26 cellular contexts compared by ENCODE assay signal in genomic region chr1:210218047-210218446, GRCh38. TPM values are rescaled to one million over a fixed set of nuclear protein-coding genes. Genes with fewer than 3 reads are reported as not detected.
"Had no signal": no experiment of that assay in that cellular context is flagged by ENCODE, and none has a peak within 500 bp of the region (broad histone marks: within the 10 kb centered on the region; RNA-seq: fewer than 3 reads in every experiment).

No MANE protein-coding gene starts in this region.

- DNase-seq: natural killer cell; occipital lobe; ovary; posterior cingulate gyrus; psoas muscle; right cardiac atrium; right lobe of liver; sigmoid colon; small intestine; stimulated activated CD4-positive, alpha-beta T cell treated with anti-CD3 and anti-CD28 coated beads, Interleukin-15, amount 100 ng/mL, for 24 hours; stimulated activated CD4-positive, alpha-beta T cell treated with anti-CD3 and anti-CD28 coated beads, Interleukin-4, amount 100 ng/mL, for 1 hour; stimulated activated CD4-positive, alpha-beta T cell treated with anti-CD3 and anti-CD28 coated beads, Interleukin-4, amount 100 ng/mL, for 4 hours; stimulated activated CD8-positive, alpha-beta memory T cell treated with anti-CD3 and anti-CD28 coated beads, Interleukin-4, amount 100 ng/mL, for 48 hours; stimulated activated naive CD4-positive, alpha-beta T cell; stimulated activated naive CD8-positive, alpha-beta T cell treated with anti-CD3 and anti-CD28 coated beads, Interleukin-15, amount 100 ng/mL, for 72 hours; stimulated activated naive CD8-positive, alpha-beta T cell treated with anti-CD3 and anti-CD28 coated beads, Interleukin-15, Interleukin-2, amounts not matched to agents 100 U/mL and 50 U/mL, for 24 hours; substantia nigra; testis; tibial artery; transverse colon; upper lobe of right lung had no signal

- H3K36me3 ChIP-seq: neural progenitor cell, ovary, right lobe of liver, sigmoid colon, suprapubic skin, tibial artery, transverse colon, upper lobe of right lung, vagina had no signal

- H3K79me2 ChIP-seq: parathyroid adenoma had no signal

- H2AFZ ChIP-seq: neural progenitor cell, parathyroid adenoma had no signal

- H3K4me3 ChIP-seq: neural progenitor cell, ovary, psoas muscle, right lobe of liver, sigmoid colon, suprapubic skin, testis, tibial artery, transverse colon, upper lobe of right lung, vagina had no signal

- H3K27ac ChIP-seq: neural progenitor cell, ovary, parathyroid adenoma, psoas muscle, right lobe of liver, sigmoid colon, suprapubic skin, testis, tibial artery, transverse colon, upper lobe of right lung, vagina had no signal

- H3K4me1 ChIP-seq: psoas muscle, right lobe of liver, testis had no signal

- H3K9me3 ChIP-seq: ovary, psoas muscle, right lobe of liver, sigmoid colon, suprapubic skin, testis, tibial artery, transverse colon, upper lobe of right lung, vagina had no signal

- H3K4me2 ChIP-seq: neural progenitor cell had no signal

- H3K9ac ChIP-seq: neural progenitor cell, parathyroid adenoma had no signal

- ATAC-seq: natural killer cell; psoas muscle; right cardiac atrium; right lobe of liver; stimulated activated memory B cell treated with anti-CD40 and anti-IgM and Interleukin-4, amounts not matched to agents 10 μg/mL and 1 μg/mL and 100 μg/mL, for 72 hours; stimulated activated naive CD8-positive, alpha-beta T cell treated with anti-CD3 and anti-CD28 coated beads, Interleukin-15, amount 100 ng/mL, for 72 hours; stimulated activated naive CD8-positive, alpha-beta T cell treated with anti-CD3 and anti-CD28 coated beads, Interleukin-15, Interleukin-2, amounts not matched to agents 100 U/mL and 50 U/mL, for 24 hours; upper lobe of right lung had no signal

- H3K27me3 ChIP-seq: neural progenitor cell, ovary, right lobe of liver, sigmoid colon, suprapubic skin, testis, tibial artery, transverse colon, upper lobe of right lung, vagina had no signal

RNA-seq across cellular contexts. Expression of gene SERTAD4, which starts 14.5 kb away (rescaled TPM):
- total RNA-seq: natural killer cell, right lobe of liver had no signal
